11 cellular contexts compared by ENCODE assay signal in genomic region chr14:74953686-74954085, GRCh38. TPM values are rescaled to one million over a fixed set of nuclear protein-coding genes. Genes with fewer than 3 reads are reported as not detected.
DNase-seq lines count a peak whose midpoint lies in the region; ATAC-seq and TF ChIP-seq lines count a peak whose summit lies in the region.
"Had no signal": no experiment of that assay in that cellular context is flagged by ENCODE, and none has a peak within 500 bp of the region (broad histone marks: within the 10 kb centered on the region; RNA-seq: fewer than 3 reads in every experiment).

No MANE protein-coding gene starts in this region.

- H3K27me3 ChIP-seq in WERI-Rb-1 (ENCODE audit: insufficient read depth, low read depth, severe bottlenecking): no peaks in the 10 kb centered on the region
- peaks cover 21% of the 10 kb centered on the region for H3K27me3 ChIP-seq in lower lobe of right lung (ENCODE audit: low read depth)
- no peaks in the 10 kb centered on the region for H3K27me3 ChIP-seq in smooth muscle cell (ENCODE audit: low read depth)
- peaks cover 0 to 56% (median 6%) of the 10 kb centered on the region in 3 donors for H3K27me3 ChIP-seq in sigmoid colon
- H3K27me3 ChIP-seq in body of pancreas: no peaks in the 10 kb centered on the region

- no peaks in the 10 kb centered on the region for H4K20me1 ChIP-seq in smooth muscle cell (ENCODE audit: low read depth)

- TF ChIP-seq POLR2A in sigmoid colon (IDR thresholded peaks at IDR 0.05) (no peak), body of pancreas (IDR thresholded peaks at IDR 0.05) (no peak)

- no peaks in the 10 kb centered on the region for H3K9me3 ChIP-seq in ES-I3 (ENCODE audit: control insufficient read depth, insufficient read depth, low read length)
- no peaks in the 10 kb centered on the region for H3K9me3 ChIP-seq in WERI-Rb-1 (ENCODE audit: severe bottlenecking)
- no peaks in the 10 kb centered on the region for H3K9me3 ChIP-seq in lower lobe of right lung
- H3K9me3 ChIP-seq in smooth muscle cell (replicated peaks; ENCODE audit: low read depth): no peaks in the 10 kb centered on the region
- no peaks in the 10 kb centered on the region for H3K9me3 ChIP-seq in sigmoid colon
- no peaks in the 10 kb centered on the region for H3K9me3 ChIP-seq in body of pancreas

- H3K9ac ChIP-seq in ES-I3 (ENCODE audit: low read depth, low read length): peak overlapping the region; percentile 70; the same call in 1 of the 2 replicates
- no peak overlapping the region for H3K9ac ChIP-seq in smooth muscle cell (ENCODE audit: low read depth)

- peaks cover 8% of the 10 kb centered on the region for H3K4me1 ChIP-seq in ES-I3 (ENCODE audit: insufficient read depth, low read length)
- peaks cover 14% of the 10 kb centered on the region for H3K4me1 ChIP-seq in lower lobe of right lung
- H3K4me1 ChIP-seq in smooth muscle cell (ENCODE audit: low read depth): peaks cover 21% of the 10 kb centered on the region
- peaks cover 0 to 22% (median 15%) of the 10 kb centered on the region in 4 donors for H3K4me1 ChIP-seq in sigmoid colon
- peaks cover 37% of the 10 kb centered on the region for H3K4me1 ChIP-seq in body of pancreas

- no peak overlapping the region for H2AFZ ChIP-seq in smooth muscle cell (ENCODE audit: low read depth)

- H3F3A ChIP-seq in smooth muscle cell (ENCODE audit: low read depth): peaks cover 6% of the 10 kb centered on the region

- intact Hi-C loops in lower lobe of right lung (cut with DNase I): no loop called here
- intact Hi-C loops in sigmoid colon (cut with DNase I): no loop called here
- intact Hi-C loops in body of pancreas (cut with DNase I): no loop called here

- peaks cover 6% of the 10 kb centered on the region for H3K79me2 ChIP-seq in smooth muscle cell (ENCODE audit: low read depth)

- no peak for TF ChIP-seq EP300 in sigmoid colon (IDR thresholded peaks at IDR 0.05)

- ATAC-seq in lower lobe of right lung (no peak), body of pancreas (no peak)

- H3K27ac ChIP-seq in WERI-Rb-1: peak overlapping the region; percentile 67
- no peak overlapping the region for H3K27ac ChIP-seq in lower lobe of right lung
- H3K27ac ChIP-seq in smooth muscle cell (ENCODE audit: low read depth): no peak overlapping the region
- no peak overlapping the region for H3K27ac ChIP-seq in sigmoid colon
- no peak overlapping the region for H3K27ac ChIP-seq in body of pancreas
- H3K27ac ChIP-seq: C4-2B had no signal

- no peaks in the 10 kb centered on the region for H3K36me3 ChIP-seq in ES-I3 (ENCODE audit: insufficient read depth, low read length)
- peaks cover 26% of the 10 kb centered on the region for H3K36me3 ChIP-seq in WERI-Rb-1
- H3K36me3 ChIP-seq in lower lobe of right lung: no peaks in the 10 kb centered on the region
- no peaks in the 10 kb centered on the region for H3K36me3 ChIP-seq in smooth muscle cell (ENCODE audit: low read depth)
- no peaks in the 10 kb centered on the region for H3K36me3 ChIP-seq in sigmoid colon
- H3K36me3 ChIP-seq in body of pancreas (replicated peaks in 1 of 2; ENCODE audit: insufficient read depth in 1 of 2, low read depth in 2 of 2): no peaks in the 10 kb centered on the region

- TF ChIP-seq CTCF in WERI-Rb-1 (IDR thresholded peaks at IDR 0.05; ENCODE audit: low read depth, low read length): no peak
- TF ChIP-seq CTCF in lower lobe of right lung (IDR thresholded peaks at IDR 0.05): no peak
- no peak for TF ChIP-seq CTCF in smooth muscle cell (IDR thresholded peaks at IDR 0.05; ENCODE audit: borderline replicate concordance, insufficient read depth, poor library complexity, severe bottlenecking)
- TF ChIP-seq CTCF in sigmoid colon (IDR thresholded peaks at IDR 0.05): no peak
- TF ChIP-seq CTCF in body of pancreas (IDR thresholded peaks at IDR 0.05): no peak

- DNase-seq in WERI-Rb-1: no peak
- no peak for DNase-seq in lower lobe of right lung
- DNase-seq in smooth muscle cell (lab: John Stamatoyannopoulos, UW; ENCODE audit: unreplicated experiment): no peak
- no peak for DNase-seq in NCI-H524 treated with DMSO at 0.1 percent for 48 hours (lab: John Stamatoyannopoulos, UW)
- no peak for DNase-seq in sigmoid colon
- DNase-seq in T-helper 9 cell: no peak
- no peak for DNase-seq in body of pancreas
- DNase-seq: endodermal cell; stimulated activated CD4-positive, alpha-beta T cell treated with anti-CD3 and anti-CD28 coated beads, Interleukin-15, amount 100 ng/mL, for 24 hours had no signal

- peak overlapping the region; percentile 83 for H3K4me2 ChIP-seq in smooth muscle cell

- 90% methylated on average over 5 of the region's 5 CpGs for WGBS in smooth muscle cell (ENCODE audit: low lambda C conversion rate)
- WGBS in sigmoid colon, 2 donors: 90% methylated on average over 5 of the region's 5 CpGs
- 91 to 93% methylated on average over 4 to 5 of the region's 5 CpGs for WGBS in body of pancreas, 2 donors

- H3K4me3 ChIP-seq in WERI-Rb-1 (ENCODE audit: low read depth, low read length): peak overlapping the region; percentile 74
- H3K4me3 ChIP-seq in lower lobe of right lung: peak overlapping the region; percentile 60
- peak overlapping the region; percentile 67 for H3K4me3 ChIP-seq in smooth muscle cell
- peak overlapping the region in 2 of 4 donors; percentile 47 for H3K4me3 ChIP-seq in sigmoid colon
- no peak overlapping the region for H3K4me3 ChIP-seq in body of pancreas

RNA-seq across cellular contexts. Expression of gene PGF, which starts 1.7 kb away (rescaled TPM):
- total RNA-seq in lower lobe of right lung (3.0 TPM), smooth muscle cell (15.4 and 17.8 TPM in 2 replicates), sigmoid colon (10 to 100 TPM in 2 of 4 donors, 1 to 10 TPM in 2; 3.6 to 15.6 (median 9.7) TPM), body of pancreas (1 to 10 TPM; 2.3 to 6.6 TPM)
- polyA plus RNA-seq in smooth muscle cell (30.6 and 32.2 TPM in 2 replicates), sigmoid colon (1 to 10 TPM; 1.2 to 9.1 (median 1.6) TPM)

RNA-seq across cellular contexts. Expression of gene RPS6KL1, which starts 30.6 kb away (rescaled TPM):
- total RNA-seq in lower lobe of right lung: 2.0 TPM
- total RNA-seq in smooth muscle cell: 0.09 TPM in 1 of 2 replicates, not detected in the other
- polyA plus RNA-seq in smooth muscle cell: not detected in 2 replicates
- 10 to 100 TPM in 1 of 4 donors, 1 to 10 TPM in 3; 4.6 to 11.1 (median 6.7) TPM for total RNA-seq in sigmoid colon
- polyA plus RNA-seq in sigmoid colon: 1 to 10 TPM; 1.8 to 4.0 (median 2.8) TPM
- total RNA-seq in body of pancreas: 10 to 100 TPM in 1 of 2 donors, 1 to 10 TPM in 1; 8.0 to 16.2 TPM

RNA-seq across cellular contexts. Expression of gene EIF2B2, which starts 49.0 kb away (rescaled TPM):
- total RNA-seq in lower lobe of right lung: 30.4 TPM
- total RNA-seq in smooth muscle cell: 38.0 and 47.4 TPM in 2 replicates
- 64.3 and 71.2 TPM in 2 replicates for polyA plus RNA-seq in smooth muscle cell
- 10 to 100 TPM; 34.1 to 37.5 (median 35.3) TPM for total RNA-seq in sigmoid colon
- polyA plus RNA-seq in sigmoid colon: 10 to 100 TPM; 25.2 to 45.5 (median 40.0) TPM
- total RNA-seq in body of pancreas: 10 to 100 TPM; 12.9 to 17.1 TPM

Comparison
In these comparisons a context has a peak if more than half of its experiments do, and no peak if none do; other contexts are left out.
1. H3K4me3 ChIP-seq: peak in WERI-Rb-1 (single experiment), lower lobe of right lung (single experiment) and smooth muscle cell (single experiment); none in body of pancreas (0 of 2).